Comparison of ENCODE assay signal across 8 cellular contexts in genomic region chr13:30572859-30573275, GRCh38. TPM values are rescaled to one million over a fixed set of nuclear protein-coding genes. Genes with fewer than 3 reads are reported as not detected.
DNase-seq lines count a peak whose midpoint lies in the region; ATAC-seq, FAIRE-seq and TF ChIP-seq lines count a peak whose summit lies in the region.

No MANE protein-coding gene starts in this region.

- no peaks in the 10 kb centered on the region for H3K36me3 ChIP-seq in OCI-LY3 (replicated peaks; ENCODE audit: low read depth, low read length)
- no peaks in the 10 kb centered on the region for H3K36me3 ChIP-seq in bronchial epithelial cell (ENCODE audit: control insufficient read depth, insufficient read depth, low read length)
- H3K36me3 ChIP-seq in HepG2 (replicated peaks in 1 of 2; ENCODE audit: control insufficient read depth in 1 of 2, insufficient read depth in 2 of 2, low read length in 2 of 2), result no peaks in the 10 kb centered on the region
- H3K36me3 ChIP-seq in tibial nerve, result no peaks in the 10 kb centered on the region

- H3K9me3 Mint-ChIP-seq in activated CD4-positive, alpha-beta T cell treated with anti-CD3 and anti-CD28 coated beads, Interleukin-2, amount 10 ng/mL, durations not matched to agents 24 days and 14 days, result no peaks in the 10 kb centered on the region

- H3K27me3 ChIP-seq in OCI-LY3 (ENCODE audit: low read depth, low read length) (peaks cover 9% of the 10 kb centered on the region), bronchial epithelial cell (ENCODE audit: control insufficient read depth, insufficient read depth, low read length) (no peaks in the 10 kb centered on the region), HepG2 (ENCODE audit: control insufficient read depth in 1 of 2, insufficient read depth in 2 of 2, low read length in 2 of 2) (no peaks in the 10 kb centered on the region), tibial nerve (no peaks in the 10 kb centered on the region)

- H3K27ac Mint-ChIP-seq in activated CD4-positive, alpha-beta T cell treated with anti-CD3 and anti-CD28 coated beads, Interleukin-2, amount 10 ng/mL, durations not matched to agents 24 days and 14 days, result peak overlapping the region; percentile 52

- intact Hi-C loops in activated CD4-positive, alpha-beta T cell treated with anti-CD3 and anti-CD28 coated beads, Interleukin-2, amount 10 ng/mL, durations not matched to agents 24 days and 14 days (cut with micrococcal nuclease), result no loop called here
- intact Hi-C loops in HepG2 (cut with micrococcal nuclease; ENCODE audit: unreplicated experiment), result loop anchor here (10.0 kb wide), 1 partner anchor 438 kb away; no protein-coding TSS in a partner anchor

- peaks cover 2% of the 10 kb centered on the region for H3K27me3 Mint-ChIP-seq in activated CD4-positive, alpha-beta T cell treated with anti-CD3 and anti-CD28 coated beads, Interleukin-2, amount 10 ng/mL, durations not matched to agents 24 days and 14 days

- FAIRE-seq in bronchial epithelial cell (lab: Jason Lieb, UNC) (no peak), HepG2 (lab: Jason Lieb, UNC) (no peak)

- in situ Hi-C loops in HepG2 (cut with HindIII; ENCODE audit: extremely low pct_ligation_motif_present, low pct_unique_long_range_greater_than_20kb), result no loop called here

- TF ChIP-seq EP300 in HepG2 (IDR thresholded peaks at IDR 0.05; ENCODE audit: low read depth in 2 of 2, low read length in 2 of 2), result no peak
- TF ChIP-seq EP300 in HepG2 (CRISPR knock-in tag; IDR thresholded peaks at IDR 0.05; ENCODE audit: borderline replicate concordance), result no peak
- peak in 1 of 2 donors; percentile 40 for TF ChIP-seq EP300 in tibial nerve (IDR thresholded peaks at IDR 0.05)

- no peak for TF ChIP-seq RAD21 in HepG2 (CRISPR knock-in tag; IDR thresholded peaks at IDR 0.05)

- TF ChIP-seq POLR2A in HepG2 (IDR thresholded peaks at IDR 0.05; ENCODE audit: insufficient read depth in 1 of 2, low read depth in 2 of 2, low read length in 2 of 2) (no peak), tibial nerve (IDR thresholded peaks at IDR 0.05) (no peak)

- H3K4me2 ChIP-seq in OCI-LY3 (ENCODE audit: low read length) (peak overlapping the region; percentile 71), HepG2 (ENCODE audit: low read depth, low read length) (peak overlapping the region; percentile 69)

- H3K4me1 ChIP-seq in OCI-LY3 (ENCODE audit: low read length) (peaks cover 12% of the 10 kb centered on the region), HepG2 (ENCODE audit: insufficient read depth, low read length) (peaks cover 10% of the 10 kb centered on the region; the same call in 1 of the 2 replicates), tibial nerve (peaks cover 0 to 48% (median 6%) of the 10 kb centered on the region in 4 donors)

- H4K20me1 ChIP-seq in OCI-LY3 (ENCODE audit: insufficient read depth, low read length) (no peaks in the 10 kb centered on the region), HepG2 (ENCODE audit: insufficient read depth, low read length) (no peaks in the 10 kb centered on the region)

- CTCF ChIA-PET in HepG2 (lab: Yijun Ruan, JAX; ENCODE audit: low intra/inter-chr PET ratio, low total read pairs), result no interaction called here

- H3K9ac ChIP-seq in OCI-LY3 (ENCODE audit: low read length) (peak overlapping the region; percentile 51), HepG2 (ENCODE audit: insufficient read depth, low read depth, low read length) (peak overlapping the region; percentile 41; the same call in 1 of the 2 replicates)

- H3K9me3 ChIP-seq in OCI-LY3 (ENCODE audit: insufficient read depth, low read length), result no peaks in the 10 kb centered on the region
- no peaks in the 10 kb centered on the region for H3K9me3 ChIP-seq in HepG2 (ENCODE audit: low read length)
- H3K9me3 ChIP-seq in tibial nerve, result no peaks in the 10 kb centered on the region

- no peaks in the 10 kb centered on the region for H3K36me3 Mint-ChIP-seq in activated CD4-positive, alpha-beta T cell treated with anti-CD3 and anti-CD28 coated beads, Interleukin-2, amount 10 ng/mL, durations not matched to agents 24 days and 14 days (ENCODE audit: low read depth)

- 5% methylated on average over 1 of the region's 1 CpG for WGBS in HepG2 (ENCODE audit: low lambda C conversion rate)
- 0% methylated on average over 1 of the region's 1 CpG for WGBS in tibial nerve, 2 donors

- H3K4me3 Mint-ChIP-seq in activated CD4-positive, alpha-beta T cell treated with anti-CD3 and anti-CD28 coated beads, Interleukin-2, amount 10 ng/mL, durations not matched to agents 24 days and 14 days, result peak overlapping the region; percentile 57

- peak overlapping the region; percentile 3; the same call in 1 of the 2 replicates for H3K27ac ChIP-seq in OCI-LY3 (ENCODE audit: low read length)
- H3K27ac ChIP-seq in HepG2 (ENCODE audit: extremely low read length, insufficient read depth, low read length), result no peak overlapping the region
- peak overlapping the region; percentile 64 to 87 (median 78) for H3K27ac ChIP-seq in tibial nerve

- BruUV-seq in HepG2 (replicated peaks; lab: Mats Ljungman, UMichigan), result no TSS peak

- peak; percentile 74 for ATAC-seq in HepG2

- DNase-seq in activated CD4-positive, alpha-beta T cell treated with anti-CD3 and anti-CD28 coated beads, Interleukin-2, amount 10 ng/mL, durations not matched to agents 24 days and 14 days, result peak; percentile 72
- no peak for DNase-seq in activated CD4-positive, alpha-beta T cell treated with anti-CD3 and anti-CD28 coated beads, Interleukin-2, amount 50 U/mL, for 48 hours
- peak; percentile 65 for DNase-seq in HCEC 1CT
- peak; percentile 39 for DNase-seq in bronchial epithelial cell (ENCODE audit: low read depth)
- peak; percentile 12 for DNase-seq in HepG2 (ENCODE audit: low spot score)
- DNase-seq in tibial nerve (ENCODE audit: low spot score in 2 of 2), result no peak
- DNase-seq in NCI-H82 (lab: John Stamatoyannopoulos, UW), result no peak

- H2AFZ ChIP-seq in OCI-LY3 (ENCODE audit: low read depth, low read length), result peak overlapping the region; percentile 87
- peak overlapping the region; percentile 90 for H2AFZ ChIP-seq in HepG2 (ENCODE audit: low read length)

- peak; percentile 80 for TF ChIP-seq CTCF in OCI-LY3 (IDR thresholded peaks at IDR 0.05; ENCODE audit: low read depth, low read length)
- TF ChIP-seq CTCF in bronchial epithelial cell (IDR thresholded peaks at IDR 0.05; ENCODE audit: insufficient read depth, low read length, severe bottlenecking), result no peak
- TF ChIP-seq CTCF in HepG2 (CRISPR knock-in tag; IDR thresholded peaks at IDR 0.05), result peak; percentile 42
- peak in 4 of 5 experiments; percentile 11 to 45 (median 26) for TF ChIP-seq CTCF in tibial nerve (IDR thresholded peaks at IDR 0.05)

- POLR2A ChIA-PET in HepG2 (lab: Yijun Ruan, JAX), result interaction anchor here (0.7 kb wide), 1 partner anchor 13 kb away, joined by 3 read pairs; no protein-coding TSS in a partner anchor

- H3K4me1 Mint-ChIP-seq in activated CD4-positive, alpha-beta T cell treated with anti-CD3 and anti-CD28 coated beads, Interleukin-2, amount 10 ng/mL, durations not matched to agents 24 days and 14 days, result peaks cover 34% of the 10 kb centered on the region

- H3K79me2 ChIP-seq in OCI-LY3 (ENCODE audit: low read length) (no peaks in the 10 kb centered on the region), HepG2 (ENCODE audit: insufficient read depth, low read length) (no peaks in the 10 kb centered on the region)

- peak overlapping the region; percentile 71 for H3K4me3 ChIP-seq in OCI-LY3 (ENCODE audit: low read length)
- H3K4me3 ChIP-seq in bronchial epithelial cell (ENCODE audit: low read depth, low read length), result peak overlapping the region; percentile 16
- peak overlapping the region; percentile 11 to 61 (median 34); a peak in 5 of 6 replicates for H3K4me3 ChIP-seq in HepG2 (replicated peaks in 1 of 3; ENCODE audit: insufficient read depth in 1 of 3, low read depth in 2 of 3, low read length in 3 of 3)
- H3K4me3 ChIP-seq in tibial nerve, result peak overlapping the region; percentile 23 to 48 (median 32)

TF ChIP-seq in HepG2, 621 proteins besides CTCF, POLR2A, EP300 and RAD21:
- TF ChIP-seq STAG1 (CRISPR knock-in tag; IDR thresholded peaks at IDR 0.05) (peak; percentile 46), MYNN (CRISPR knock-in tag; IDR thresholded peaks at IDR 0.05; ENCODE audit: low read depth) (no peak), IRF1 (CRISPR knock-in tag; IDR thresholded peaks at IDR 0.05; ENCODE audit: low read depth) (peak; percentile 56; the same call in 1 of the 2 replicates)

RNA-seq across cellular contexts. Expression of gene USPL1, which starts 44.9 kb away (rescaled TPM):
- 16.2 and 18.7 TPM in 2 replicates for total RNA-seq in activated CD4-positive, alpha-beta T cell treated with anti-CD3 and anti-CD28 coated beads, Interleukin-2, amount 10 ng/mL, durations not matched to agents 24 days and 14 days
- total RNA-seq in bronchial epithelial cell (6.8 and 20.0 TPM in 2 replicates), HepG2 (2016; rRNA removed; fragmentation: Illumina TruSeq; extraction: Trizol) (13.7 and 18.3 TPM in 2 replicates), tibial nerve (10 to 100 TPM; 16.5 to 31.6 (median 22.1) TPM)
- total RNA-seq in HepG2 (2016; cell fraction: cytosol; rRNA removed; fragmentation: Illumina TruSeq; extraction: Trizol; ENCODE audit: low read depth), result 5.2 and 7.8 TPM in 2 replicates
- total RNA-seq in HepG2 (2016; cell fraction: insoluble cytoplasmic fraction; rRNA removed; fragmentation: Illumina TruSeq; extraction: Trizol), result 13.0 and 18.8 TPM in 2 replicates
- 7.1 and 7.5 TPM in 2 replicates for total RNA-seq in HepG2 (2016; cell fraction: membrane; rRNA removed; fragmentation: Illumina TruSeq; extraction: Trizol)
- total RNA-seq in HepG2 (2016; cell fraction: nucleus; rRNA removed; fragmentation: Illumina TruSeq; extraction: Trizol), result 15.9 and 19.0 TPM in 2 replicates
- polyA plus RNA-seq in HepG2 (2011; rRNA removed), result 14.0 and 15.9 TPM in 2 replicates
- 5.9 and 8.3 TPM in 2 replicates for polyA plus RNA-seq in HepG2 (2011; cell fraction: cytosol; rRNA removed)
- polyA plus RNA-seq in HepG2 (2011; cell fraction: nucleus; rRNA removed), result 21.1 and 22.4 TPM in 2 replicates
- 11.9 and 12.6 TPM in 2 replicates for polyA plus RNA-seq in HepG2 (2012)
- polyA plus RNA-seq in HepG2 (2016; cell fraction: cytosol; fragmentation: Illumina TruSeq; extraction: Trizol; ENCODE audit: low read depth), result 0.46 and 0.81 TPM in 2 replicates
- polyA plus RNA-seq in HepG2 (2016; cell fraction: insoluble cytoplasmic fraction; fragmentation: Illumina TruSeq; extraction: Trizol; ENCODE audit: low read depth), result 13.6 and 13.8 TPM in 2 replicates
- polyA plus RNA-seq in HepG2 (2016; cell fraction: membrane; fragmentation: Illumina TruSeq; extraction: Trizol; ENCODE audit: low read depth), result 1.7 and 2.0 TPM in 2 replicates
- polyA plus RNA-seq in HepG2 (2016; cell fraction: nucleus; fragmentation: Illumina TruSeq; extraction: Trizol; ENCODE audit: insufficient read depth, low read depth), result 26.5 and 28.1 TPM in 2 replicates
- polyA minus RNA-seq in HepG2 (2011; rRNA and poly(A)+ RNA removed; ENCODE audit: low replicate concordance), result 6.2 and 6.4 TPM in 2 replicates
- 7.7 and 8.2 TPM in 2 replicates for polyA minus RNA-seq in HepG2 (2011; cell fraction: cytosol; rRNA and poly(A)+ RNA removed)
- polyA minus RNA-seq in HepG2 (2011; cell fraction: nucleus; rRNA and poly(A)+ RNA removed), result 29.2 and 38.0 TPM in 2 replicates

Comparison
In these comparisons a context has a peak if more than half of its experiments do, and no peak if none do; other contexts are left out.
1. DNase-seq: peak in activated CD4-positive, alpha-beta T cell treated with anti-CD3 and anti-CD28 coated beads, Interleukin-2, amount 10 ng/mL, durations not matched to agents 24 days and 14 days (single experiment), HCEC 1CT (single experiment), bronchial epithelial cell (single experiment) and HepG2 (single experiment); none in activated CD4-positive, alpha-beta T cell treated with anti-CD3 and anti-CD28 coated beads, Interleukin-2, amount 50 U/mL, for 48 hours (0 of 2), tibial nerve (0 of 2) and NCI-H82 (single experiment).
2. H3K4me3 ChIP-seq: peak in every context shown above with its lines; median percentile 71 in OCI-LY3; 34 in HepG2; 32 in tibial nerve; 16 in bronchial epithelial cell.